Comparison of ENCODE assay signal across 22 cellular contexts in the genomic region with DNA sequence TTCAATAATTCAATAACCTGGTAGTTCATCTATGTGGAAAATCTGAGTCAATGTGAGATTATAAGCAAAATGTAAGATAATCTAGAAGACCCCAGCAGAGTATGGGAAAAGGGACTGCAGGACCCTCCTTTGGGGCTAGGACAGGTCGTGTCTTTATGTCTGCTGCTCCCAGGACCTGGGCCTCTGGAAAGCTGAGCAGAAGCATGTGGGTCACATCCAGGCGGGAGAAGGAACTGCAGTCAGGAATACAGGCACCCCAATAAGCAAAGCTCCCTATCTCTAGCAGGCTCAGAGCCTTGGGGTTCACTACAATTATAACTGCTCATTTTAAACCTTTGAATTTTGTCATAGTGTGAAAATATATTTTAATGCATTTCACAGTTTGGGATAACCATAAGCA.
DNase-seq lines count a peak whose midpoint lies in the region; ATAC-seq, FAIRE-seq and TF ChIP-seq lines count a peak whose summit lies in the region.
"Had no signal": no experiment of that assay in that cellular context is flagged by ENCODE, and none has a peak within 500 bp of the region (broad histone marks: within the 10 kb centered on the region; RNA-seq: fewer than 3 reads in every experiment).

No MANE protein-coding gene starts in this region.

- intact Hi-C loops in HCT116 (cut with micrococcal nuclease) = no loop called here

- no TSS peak for BruUV-seq in HCT116 (replicated peaks; lab: Mats Ljungman, UMichigan)

- no peak overlapping the region for H3K23ac ChIP-seq in H1 (ENCODE audit: insufficient read length)

- no peak for TF ChIP-seq EP300 in H1 (IDR thresholded peaks at IDR 0.05; ENCODE audit: borderline replicate concordance in 1 of 2, low read depth in 2 of 2, low read length in 2 of 2)

- H3K36me3 ChIP-seq in GM23248 (ENCODE audit: low read depth) (no peaks in the 10 kb centered on the region), HCT116 (ENCODE audit: control insufficient read depth in 1 of 2, insufficient read depth in 2 of 2, low read length in 2 of 2) (no peaks in the 10 kb centered on the region), H1 (ENCODE audit: control insufficient read depth in 2 of 4, insufficient read depth in 4 of 4, low read length in 3 of 4) (no peaks in the 10 kb centered on the region)
- H3K36me3 ChIP-seq: BE2C; BLaER1 treated with 17β-estradiol and CSF1 and Interleukin-3, amounts not matched to agents 10 nM and 100 nM; HAP-1 had no signal

- H4K5ac ChIP-seq in H1 (ENCODE audit: insufficient read length, low read depth, low read length) = no peak overlapping the region

- H4K8ac ChIP-seq in H1 (ENCODE audit: extremely low read depth, insufficient read depth, low read length) = no peak overlapping the region

- H3K79me1 ChIP-seq in H1 (ENCODE audit: low read depth, low read length) = no peaks in the 10 kb centered on the region

- H3K4ac ChIP-seq in H1 (replicated peaks; ENCODE audit: insufficient read length, low read depth, low read length) = no peak overlapping the region

- TF ChIP-seq CTCF in HCT116 (IDR thresholded peaks at IDR 0.05 in 2 of 3, conservative IDR thresholded peaks at IDR 0.05 in 1 of 3; ENCODE audit: borderline replicate concordance in 1 of 3, insufficient read depth in 1 of 3, low read depth in 2 of 3, low read length in 2 of 3) (no peak), H1 (IDR thresholded peaks at IDR 0.05; ENCODE audit: control extremely low read depth in 1 of 3, insufficient read depth in 1 of 3, low read depth in 1 of 3, low read length in 3 of 3) (peak in 1 of 3 experiments; percentile 5; a peak in 1 of 4 replicates)

- TF ChIP-seq RAD21 in HCT116 (IDR thresholded peaks at IDR 0.05; ENCODE audit: low read depth) = no peak
- no peak; a peak in 1 of 4 replicates for TF ChIP-seq RAD21 in H1 (IDR thresholded peaks at IDR 0.05 in 1 of 2, conservative IDR thresholded peaks at IDR 0.05 in 1 of 2; ENCODE audit: low read depth in 2 of 2, low read length in 2 of 2)

- H2BK120ac ChIP-seq in H1 (replicated peaks; ENCODE audit: low read depth, low read length) = no peak overlapping the region

- H3K27ac ChIP-seq in GM23248 (no peak overlapping the region), HCT116 (ENCODE audit: low read depth, low read length) (no peak overlapping the region), H1 (ENCODE audit: low read depth, low read length) (no peak overlapping the region)
- H3K27ac ChIP-seq: A549; BLaER1 treated with 17β-estradiol and CSF1 and Interleukin-3, amounts not matched to agents 10 nM and 100 nM had no signal

- no peak overlapping the region for H3K56ac ChIP-seq in H1 (replicated peaks; ENCODE audit: insufficient read length, low read depth, low read length)

- H3K4me1 ChIP-seq in GM23248 (ENCODE audit: insufficient read depth) (peaks cover 14% of the 10 kb centered on the region), HCT116 (ENCODE audit: control insufficient read depth in 1 of 2, insufficient read depth in 2 of 2, low read length in 2 of 2) (no peaks in the 10 kb centered on the region), H1 (replicated peaks in 1 of 4; ENCODE audit: control insufficient read depth in 3 of 4, insufficient read depth in 4 of 4, low read length in 3 of 4) (no peaks in the 10 kb centered on the region)
- H3K4me1 ChIP-seq: A549; BE2C; BLaER1 treated with 17β-estradiol and CSF1 and Interleukin-3, amounts not matched to agents 10 nM and 100 nM had no signal

- POLR2A ChIA-PET in HCT116 (lab: Charles Lee) = no interaction called here
- POLR2A ChIA-PET in H1 (lab: Charles Lee; ENCODE audit: partially characterized antibody) = no interaction called here

- no peak overlapping the region for H2BK20ac ChIP-seq in H1 (ENCODE audit: low read length)

- H3K9ac ChIP-seq in GM23248 (no peak overlapping the region), HCT116 (ENCODE audit: low read length) (no peak overlapping the region), H1 (replicated peaks in 1 of 4; ENCODE audit: extremely low read depth in 1 of 4, low read depth in 3 of 4, low read length in 3 of 4) (no peak overlapping the region)
- H3K9ac ChIP-seq: BLaER1 treated with 17β-estradiol and CSF1 and Interleukin-3, amounts not matched to agents 10 nM and 100 nM had no signal

- no peaks in the 10 kb centered on the region for H4K20me1 ChIP-seq in GM23248 (ENCODE audit: insufficient read depth)
- H4K20me1 ChIP-seq in HCT116 (ENCODE audit: insufficient read depth) = no peaks in the 10 kb centered on the region
- H4K20me1 ChIP-seq in H1 (replicated peaks in 1 of 2; ENCODE audit: control insufficient read depth in 1 of 2, insufficient read depth in 2 of 2, low read length in 2 of 2) = no peaks in the 10 kb centered on the region
- H4K20me1 ChIP-seq: BLaER1 treated with 17β-estradiol and CSF1 and Interleukin-3, amounts not matched to agents 10 nM and 100 nM had no signal

- DNase-seq in GM23248 (peak; percentile 0), HCT116 (ENCODE audit: low read depth, low spot score) (no peak), H1 (ENCODE audit: low read depth in 1 of 2, low spot score in 2 of 2) (no peak)
- no peak for DNase-seq in activated effector memory CD4-positive, alpha-beta T cell treated with anti-CD3 and anti-CD28 coated beads, Interleukin-2, amount 50 U/mL, for 16 hours
- DNase-seq in stimulated activated CD4-positive, alpha-beta T cell treated with anti-CD3 and anti-CD28 coated beads, Interleukin-4, amount 100 ng/mL, for 24 hours = no peak
- DNase-seq: 8988T; ACHN; AML-193; BE2C; CD4-positive, alpha-beta T cell; CD8-positive, alpha-beta memory T cell; DMS 273 treated with DMSO at 0.1 percent for 48 hours; DMS79; GDM1 had no signal

- ATAC-seq in HCT116 (peak; percentile 44; the same call in 1 of the 2 replicates), GM19324 (IDR thresholded peaks at IDR 0.05; ENCODE audit: low FRiP score, unreplicated experiment) (no peak)
- ATAC-seq: A549, GM12878 had no signal

- H3K9me2 ChIP-seq in GM23248 (ENCODE audit: insufficient read depth) (no peaks in the 10 kb centered on the region), HCT116 (ENCODE audit: insufficient read depth) (no peaks in the 10 kb centered on the region)

- H2BK5ac ChIP-seq in H1 (ENCODE audit: low read depth, low read length) = no peak overlapping the region

- in situ Hi-C loops in GM23248 (cut with MboI) = no loop called here

- H3K4me2 ChIP-seq in GM23248 (ENCODE audit: unreplicated experiment) (no peak overlapping the region), HCT116 (ENCODE audit: low read length) (no peak overlapping the region), H1 (ENCODE audit: insufficient read depth in 1 of 2, low read depth in 2 of 2, low read length in 2 of 2) (no peak overlapping the region)
- H3K4me2 ChIP-seq: A549; BLaER1 treated with 17β-estradiol and CSF1 and Interleukin-3, amounts not matched to agents 10 nM and 100 nM had no signal

- H3K23me2 ChIP-seq in H1 (ENCODE audit: low read depth, low read length) = no peaks in the 10 kb centered on the region

- 0 out of 2 replicates have a peak, but pooled peaks cover 17% of the 10 kb centered on the region for H3F3A ChIP-seq in GM23248 (ENCODE audit: insufficient read depth)

- no peak overlapping the region for H3K14ac ChIP-seq in H1 (ENCODE audit: insufficient read length)

- CTCF ChIA-PET in HCT116 (lab: Charles Lee) = no interaction called here
- CTCF ChIA-PET in H1 (lab: Charles Lee; ENCODE audit: partially characterized antibody) = interaction anchor here (1.5 to 2.9 kb wide), 3 partner anchors 11 to 177 kb away, joined by 4 to 16 read pairs (median 6); no protein-coding TSS in a partner anchor

- H3K79me2 ChIP-seq in GM23248 (ENCODE audit: insufficient read depth) (no peaks in the 10 kb centered on the region), HCT116 (ENCODE audit: insufficient read depth, low read length) (no peaks in the 10 kb centered on the region), H1 (ENCODE audit: control insufficient read depth in 1 of 2, insufficient read depth in 2 of 2, low read length in 2 of 2) (no peaks in the 10 kb centered on the region)

- H4K91ac ChIP-seq in H1 (replicated peaks; ENCODE audit: insufficient read length, low read length) = no peak overlapping the region

- H3K18ac ChIP-seq in H1 (ENCODE audit: extremely low read depth, low read length) = no peak overlapping the region

- RAD21 ChIA-PET in HCT116 (lab: Charles Lee; ENCODE audit: low non-redundant PET in 1 of 2, low total read pairs in 2 of 2, uncharacterized antibody in 2 of 2, unreplicated experiment in 2 of 2) = no interaction called here

- 65 to 85% methylated on average over 2 of the region's 2 CpGs for WGBS in GM23248 (ENCODE audit: low coverage in 1 of 2, low lambda C conversion rate in 2 of 2, missing lambda C conversion rate in 2 of 2), 2 experiments
- 81% methylated on average over 2 of the region's 2 CpGs; no CpG with 5 or more reads in 1 of the 2 experiments for WGBS in H1 (ENCODE audit: extremely low coverage in 1 of 2, insufficient coverage in 1 of 2, insufficient read length in 1 of 2, insufficient replicate concordance in 2 of 2, low coverage in 1 of 2, low lambda C conversion rate in 2 of 2, missing lambda C conversion rate in 1 of 2), 2 experiments

- TF ChIP-seq POLR2A in HCT116 (IDR thresholded peaks at IDR 0.05; ENCODE audit: borderline replicate concordance, extremely low read depth, insufficient read depth, insufficient read length) = no peak
- TF ChIP-seq POLR2A in H1 (IDR thresholded peaks at IDR 0.05; ENCODE audit: control extremely low read depth in 1 of 2, low read depth in 2 of 2, low read length in 2 of 2) = no peak

- H2AFZ ChIP-seq in GM23248 (no peak overlapping the region), HCT116 (ENCODE audit: low read depth, low read length, poor library complexity, severe bottlenecking) (no peak overlapping the region), H1 (ENCODE audit: low read length) (no peak overlapping the region)

- no peaks in the 10 kb centered on the region for H3K27me3 ChIP-seq in GM23248 (replicated peaks; ENCODE audit: insufficient read depth)
- no peaks in the 10 kb centered on the region for H3K27me3 ChIP-seq in HCT116 (ENCODE audit: insufficient read depth, low read length)
- peaks cover 0 to 1% (median 0%) of the 10 kb centered on the region in 4 experiments; a peak in 1 of 7 replicates for H3K27me3 ChIP-seq in H1 (replicated peaks in 1 of 4; ENCODE audit: control insufficient read depth in 3 of 4, extremely low read depth in 1 of 4, insufficient read depth in 3 of 4, low read length in 3 of 4)

- no peak overlapping the region for H3K4me3 ChIP-seq in GM23248
- no peak overlapping the region for H3K4me3 ChIP-seq in HCT116 (replicated peaks in 1 of 2; ENCODE audit: low read depth in 1 of 2, low read length in 2 of 2)
- no peak overlapping the region for H3K4me3 ChIP-seq in H1 (ENCODE audit: extremely low read depth in 1 of 4, insufficient read depth in 2 of 4, low read depth in 3 of 4, low read length in 4 of 4)
- H3K4me3 ChIP-seq: A549; BLaER1 treated with 17β-estradiol and CSF1 and Interleukin-3, amounts not matched to agents 10 nM and 100 nM; GM12878; HAP-1 had no signal

- H2AK5ac ChIP-seq in H1 (ENCODE audit: low read depth, low read length) = no peak overlapping the region

- no peak overlapping the region for H2BK15ac ChIP-seq in H1 (ENCODE audit: low read length)

- H3K9me3 ChIP-seq in GM23248 (ENCODE audit: low read depth) = no peaks in the 10 kb centered on the region
- H3K9me3 ChIP-seq in HCT116 (ENCODE audit: control insufficient read depth in 1 of 2, insufficient read depth in 1 of 2, low read depth in 1 of 2, low read length in 2 of 2) = no peaks in the 10 kb centered on the region
- H3K9me3 ChIP-seq in H1 (ENCODE audit: insufficient read depth in 2 of 2, low read depth in 1 of 2, low read length in 1 of 2) = no peaks in the 10 kb centered on the region
- H3K9me3 ChIP-seq: A549, BE2C, HAP-1 had no signal

- no peak overlapping the region for H2BK12ac ChIP-seq in H1 (ENCODE audit: low read depth, low read length)

- no peak for FAIRE-seq in H1 (lab: Jason Lieb, UNC)
- FAIRE-seq: A549, D721Med, GM12878, GM19239, H54 had no signal
